18 cellular contexts compared by ENCODE assay signal in the genomic region with DNA sequence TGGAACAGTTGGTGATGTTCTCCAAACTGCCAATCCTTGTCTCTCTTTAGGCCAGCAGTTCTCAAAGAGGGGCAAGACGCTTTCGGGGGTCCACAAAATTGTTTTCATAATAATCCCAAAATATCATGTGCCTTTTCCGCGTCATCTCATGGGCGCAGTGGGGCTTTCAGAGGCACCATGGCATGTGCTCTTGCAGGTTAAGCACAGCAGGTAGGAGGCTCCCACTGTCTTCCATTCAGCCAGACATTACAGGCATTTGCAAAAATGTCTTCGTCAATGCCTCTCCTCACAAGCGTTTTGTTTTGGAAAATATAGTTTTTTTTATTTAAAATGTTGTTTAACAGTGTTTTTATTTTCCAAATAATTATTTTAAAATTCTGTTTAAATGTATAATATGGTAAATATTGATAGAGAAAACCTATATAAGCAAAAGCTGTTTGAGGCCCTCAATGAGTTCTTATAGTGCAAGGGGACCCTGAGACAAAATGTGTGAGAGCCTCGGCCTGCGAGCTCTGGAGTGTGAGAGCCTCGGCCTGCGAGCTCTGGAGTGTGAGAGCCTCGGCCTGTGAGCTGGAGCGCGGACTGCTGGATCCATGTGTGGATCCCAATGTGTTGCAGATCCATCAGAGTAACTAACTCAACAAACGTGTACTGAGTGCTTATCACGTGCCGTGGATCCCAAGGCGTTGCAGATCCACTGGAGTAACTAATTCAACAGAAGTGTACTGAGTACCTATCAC. TPM values are rescaled to one million over a fixed set of nuclear protein-coding genes. Genes with fewer than 3 reads are reported as not detected.
A peak's percentile ranks its signal among the peaks of the same experiment; 100 is the strongest.
DNase-seq lines count a peak whose midpoint lies in the region; ATAC-seq and TF ChIP-seq lines count a peak whose summit lies in the region.
"Had no signal": no experiment of that assay in that cellular context is flagged by ENCODE, and none has a peak within 500 bp of the region (broad histone marks: within the 10 kb centered on the region; RNA-seq: fewer than 3 reads in every experiment).

No MANE protein-coding gene starts in this region.

- H3K36me3 ChIP-seq in stomach smooth muscle (ENCODE audit: control insufficient read depth in 2 of 2, insufficient read depth in 2 of 2, low read length in 2 of 2), result peaks cover 7 to 12% of the 10 kb centered on the region in 2 donors
- no peaks in the 10 kb centered on the region for H3K36me3 ChIP-seq in prostate gland
- H3K36me3 ChIP-seq: HAP-1 had no signal

- DNase-seq in activated naive CD8-positive, alpha-beta T cell treated with anti-CD3 and anti-CD28 coated beads for 36 hours, result no peak
- DNase-seq in T-helper 17 cell (no peak), left kidney (ENCODE audit: low read depth, low spot score) (peak; percentile 27), activated T-cell treated with anti-CD3 and anti-CD28 coated beads for 4 hours (no peak), coronary artery (ENCODE audit: low spot score) (no peak), prostate gland (ENCODE audit: low spot score) (no peak)
- DNase-seq: CD4-positive, CD25-positive, alpha-beta regulatory T cell; DMS79; NCI-H1092 treated with DMSO at 0.1 percent for 48 hours; NCI-H2081 treated with DMSO at 0.1 percent for 48 hours; NCI-H524 had no signal

- no peaks in the 10 kb centered on the region for H3K9me3 Mint-ChIP-seq in activated naive CD8-positive, alpha-beta T cell (ENCODE audit: low read depth)
- peaks cover 5% of the 10 kb centered on the region for H3K9me3 Mint-ChIP-seq in activated naive CD8-positive, alpha-beta T cell treated with anti-CD3 and anti-CD28 coated beads for 36 hours
- H3K9me3 Mint-ChIP-seq: CD4-positive, CD25-positive, alpha-beta regulatory T cell had no signal

- TF ChIP-seq CTCF in coronary artery (IDR thresholded peaks at IDR 0.05) (no peak), prostate gland (IDR thresholded peaks at IDR 0.05) (no peak)

- no peak overlapping the region for H3K4me3 Mint-ChIP-seq in activated naive CD8-positive, alpha-beta T cell
- H3K4me3 Mint-ChIP-seq in activated naive CD8-positive, alpha-beta T cell treated with anti-CD3 and anti-CD28 coated beads for 36 hours, result no peak overlapping the region
- H3K4me3 Mint-ChIP-seq in T-helper 17 cell, result no peak overlapping the region
- H3K4me3 Mint-ChIP-seq: B cell; CD4-positive, CD25-positive, alpha-beta regulatory T cell had no signal

- no peaks in the 10 kb centered on the region for H3K27me3 Mint-ChIP-seq in activated naive CD8-positive, alpha-beta T cell
- H3K27me3 Mint-ChIP-seq in activated naive CD8-positive, alpha-beta T cell treated with anti-CD3 and anti-CD28 coated beads for 36 hours, result no peaks in the 10 kb centered on the region
- H3K27me3 Mint-ChIP-seq in T-helper 17 cell, result no peaks in the 10 kb centered on the region
- H3K27me3 Mint-ChIP-seq: B cell; CD4-positive, CD25-positive, alpha-beta regulatory T cell had no signal

- no peak for TF ChIP-seq POLR2A in prostate gland (IDR thresholded peaks at IDR 0.05)

- peak overlapping the region; percentile 18 for H3K27ac ChIP-seq in stomach smooth muscle (ENCODE audit: low read length)
- no peak overlapping the region for H3K27ac ChIP-seq in coronary artery
- H3K27ac ChIP-seq in prostate gland, result no peak overlapping the region
- H3K27ac ChIP-seq: 22Rv1, HL-60 had no signal

- WGBS in prostate gland, result 77% methylated on average over 18 of the region's 18 CpGs

- intact Hi-C loops in prostate gland (cut with DNase I), result loop anchor here (10.0 kb wide), 1 partner anchor 407 kb away; no protein-coding TSS in a partner anchor

- H3K9ac ChIP-seq in stomach smooth muscle (ENCODE audit: low read length in 2 of 2), result no peak overlapping the region

- peaks cover 28% of the 10 kb centered on the region for H3K4me1 Mint-ChIP-seq in activated naive CD8-positive, alpha-beta T cell (ENCODE audit: low read depth)
- H3K4me1 Mint-ChIP-seq in activated naive CD8-positive, alpha-beta T cell treated with anti-CD3 and anti-CD28 coated beads for 36 hours, result peaks cover 29% of the 10 kb centered on the region
- peaks cover 28% of the 10 kb centered on the region for H3K4me1 Mint-ChIP-seq in T-helper 17 cell

- peaks cover 21% of the 10 kb centered on the region for H3K4me1 ChIP-seq in stomach smooth muscle (ENCODE audit: control insufficient read depth, insufficient read depth, low read length)
- peaks cover under 1% of the 10 kb centered on the region for H3K4me1 ChIP-seq in prostate gland (replicated peaks)
- H3K4me1 ChIP-seq: HAP-1 had no signal

- H3K27me3 ChIP-seq in stomach smooth muscle (ENCODE audit: control insufficient read depth in 1 of 2, insufficient read depth in 2 of 2, low read length in 2 of 2) (no peaks in the 10 kb centered on the region), prostate gland (replicated peaks; ENCODE audit: insufficient read depth) (no peaks in the 10 kb centered on the region)

- H3K36me3 Mint-ChIP-seq in activated naive CD8-positive, alpha-beta T cell, result peaks cover 10% of the 10 kb centered on the region
- peaks cover 40% of the 10 kb centered on the region for H3K36me3 Mint-ChIP-seq in activated naive CD8-positive, alpha-beta T cell treated with anti-CD3 and anti-CD28 coated beads for 36 hours
- peaks cover 5% of the 10 kb centered on the region for H3K36me3 Mint-ChIP-seq in T-helper 17 cell (ENCODE audit: low read depth)

- H3K9me3 ChIP-seq in T-helper 17 cell (ENCODE audit: control insufficient read depth, low read length, poor library complexity, severe bottlenecking) (no peaks in the 10 kb centered on the region), stomach smooth muscle (ENCODE audit: control insufficient read depth in 2 of 2, low read length in 2 of 2) (no peaks in the 10 kb centered on the region), prostate gland (no peaks in the 10 kb centered on the region)
- H3K9me3 ChIP-seq: HAP-1 had no signal

- no peak overlapping the region for H3K4me3 ChIP-seq in stomach smooth muscle (ENCODE audit: low read length in 2 of 2)
- H3K4me3 ChIP-seq in coronary artery, result no peak overlapping the region
- no peak overlapping the region for H3K4me3 ChIP-seq in prostate gland
- H3K4me3 ChIP-seq: HAP-1 had no signal

- peak overlapping the region; percentile 79 for H3K27ac Mint-ChIP-seq in activated naive CD8-positive, alpha-beta T cell
- H3K27ac Mint-ChIP-seq in activated naive CD8-positive, alpha-beta T cell treated with anti-CD3 and anti-CD28 coated beads for 36 hours, result no peak overlapping the region
- H3K27ac Mint-ChIP-seq in T-helper 17 cell, result peak overlapping the region; percentile 68
- H3K27ac Mint-ChIP-seq: B cell had no signal

- no peak for ATAC-seq in T-helper 17 cell
- ATAC-seq: Panc1 had no signal

RNA-seq across cellular contexts. Expression of a gene that starts 6.2 kb away (rescaled TPM):
- 10 to 100 TPM; 13.6 to 14.2 TPM for total RNA-seq in activated naive CD8-positive, alpha-beta T cell treated with anti-CD3 and anti-CD28 coated beads for 36 hours
- total RNA-seq in T-helper 17 cell (10 to 100 TPM; 11.0 to 13.3 TPM), prostate gland (10 to 100 TPM; 22.4 to 35.1 TPM)
